Comparison of ENCODE assay signal across 24 cellular contexts in genomic region chr5:1998348-1998669, GRCh38.
"Had no signal": no experiment of that assay in that cellular context is flagged by ENCODE, and none has a peak within 500 bp of the region (broad histone marks: within the 10 kb centered on the region; RNA-seq: fewer than 3 reads in every experiment).

No MANE protein-coding gene starts in this region.

- H3K4me2 ChIP-seq: smooth muscle cell had no signal

- H3K9me3 ChIP-seq: pancreas, prostate gland had no signal

- H3K4me1 ChIP-seq: foreskin keratinocyte, heart left ventricle, pancreas, prostate gland, tibial nerve had no signal

- H3K27ac ChIP-seq: brain microvascular endothelial cell, foreskin keratinocyte, heart left ventricle, pancreas, prostate gland, tibial nerve had no signal

- DNase-seq: activated CD4-positive, alpha-beta memory T cell treated with anti-CD3 and anti-CD28 coated beads, Interleukin-2, amount 10 ng/mL, durations not matched to agents 7 days and 5 days; activated CD4-positive, alpha-beta T cell treated with anti-CD3 and anti-CD28 coated beads for 1 hour; activated CD4-positive, alpha-beta T cell treated with anti-CD3 and anti-CD28 coated beads, Interleukin-2, amount 10 ng/mL, durations not matched to agents 7 days and 5 days; activated CD8-positive, alpha-beta memory T cell treated with anti-CD3 and anti-CD28 coated beads, Interleukin-2, amount 50 U/mL, for 48 hours; activated gamma-delta T cell; activated naive CD4-positive, alpha-beta T cell treated with anti-CD3 and anti-CD28 coated beads, Interleukin-2, amount 10 ng/mL, durations not matched to agents 7 days and 5 days; activated T-cell treated with anti-CD3 and anti-CD28 coated beads, Interleukin-2, amount 50 U/mL, for 24 hours; amniotic stem cell; brain microvascular endothelial cell; endodermal cell; heart left ventricle; hypothalamus; immature natural killer cell; pancreas; stimulated activated CD4-positive, alpha-beta T cell treated with anti-CD3 and anti-CD28 coated beads, Interleukin-1b, Interleukin-23, amount 100 ng/mL, for 48 hours; stimulated activated naive B cell treated with anti-CD40 and anti-IgM and Interleukin-4, amounts not matched to agents 10 μg/mL and 1 μg/mL and 100 μg/mL, for 72 hours; T-helper 17 cell had no signal

- H3K27me3 Mint-ChIP-seq: activated CD4-positive, alpha-beta memory T cell treated with anti-CD3 and anti-CD28 coated beads, Interleukin-2, amount 10 ng/mL, durations not matched to agents 7 days and 5 days; activated CD4-positive, alpha-beta T cell treated with anti-CD3 and anti-CD28 coated beads, Interleukin-2, amount 10 ng/mL, durations not matched to agents 7 days and 5 days; dendritic cell treated with granulocyte-macrophage colony-stimulating factor and Interleukin-4, amounts not matched to agents 40 ng/mL and 50 ng/mL, for 4 days had no signal

- H3K4me3 ChIP-seq: heart left ventricle, pancreas, prostate gland, smooth muscle cell, tibial nerve had no signal

- H3K36me3 ChIP-seq: brain microvascular endothelial cell, heart left ventricle, pancreas, prostate gland, tibial nerve had no signal

- H3K36me3 Mint-ChIP-seq: activated naive CD4-positive, alpha-beta T cell treated with anti-CD3 and anti-CD28 coated beads, Interleukin-2, amount 10 ng/mL, durations not matched to agents 7 days and 5 days; stimulated activated naive B cell treated with anti-CD40 and anti-IgM and Interleukin-4, amounts not matched to agents 10 μg/mL and 1 μg/mL and 100 μg/mL, for 72 hours had no signal

- H3K27ac Mint-ChIP-seq: activated CD4-positive, alpha-beta memory T cell treated with anti-CD3 and anti-CD28 coated beads, Interleukin-2, amount 10 ng/mL, durations not matched to agents 7 days and 5 days; activated CD4-positive, alpha-beta T cell treated with anti-CD3 and anti-CD28 coated beads, Interleukin-2, amount 10 ng/mL, durations not matched to agents 7 days and 5 days; activated naive CD4-positive, alpha-beta T cell treated with anti-CD3 and anti-CD28 coated beads, Interleukin-2, amount 10 ng/mL, durations not matched to agents 7 days and 5 days; activated T-cell treated with anti-CD3 and anti-CD28 coated beads, Interleukin-2, amount 50 U/mL, for 24 hours; dendritic cell treated with granulocyte-macrophage colony-stimulating factor and Interleukin-4, amounts not matched to agents 40 ng/mL and 50 ng/mL, for 4 days; endodermal cell; immature natural killer cell; nephron; stimulated activated naive B cell treated with anti-CD40 and anti-IgM and Interleukin-4, amounts not matched to agents 10 μg/mL and 1 μg/mL and 100 μg/mL, for 72 hours; T-helper 17 cell had no signal

- H3K4me1 Mint-ChIP-seq: activated naive CD4-positive, alpha-beta T cell treated with anti-CD3 and anti-CD28 coated beads, Interleukin-2, amount 10 ng/mL, durations not matched to agents 7 days and 5 days; central memory CD8-positive, alpha-beta T cell; endodermal cell; immature natural killer cell; nephron; stimulated activated naive B cell treated with anti-CD40 and anti-IgM and Interleukin-4, amounts not matched to agents 10 μg/mL and 1 μg/mL and 100 μg/mL, for 72 hours; T-helper 17 cell had no signal

- H3K27me3 ChIP-seq: brain microvascular endothelial cell, heart left ventricle, pancreas, tibial nerve had no signal

- H3K4me3 Mint-ChIP-seq: activated CD4-positive, alpha-beta memory T cell treated with anti-CD3 and anti-CD28 coated beads, Interleukin-2, amount 10 ng/mL, durations not matched to agents 7 days and 5 days; activated CD4-positive, alpha-beta T cell treated with anti-CD3 and anti-CD28 coated beads, Interleukin-2, amount 10 ng/mL, durations not matched to agents 7 days and 5 days; activated naive CD4-positive, alpha-beta T cell treated with anti-CD3 and anti-CD28 coated beads, Interleukin-2, amount 10 ng/mL, durations not matched to agents 7 days and 5 days; activated T-cell treated with anti-CD3 and anti-CD28 coated beads, Interleukin-2, amount 50 U/mL, for 24 hours; central memory CD8-positive, alpha-beta T cell; dendritic cell treated with granulocyte-macrophage colony-stimulating factor and Interleukin-4, amounts not matched to agents 40 ng/mL and 50 ng/mL, for 4 days; endodermal cell; nephron; stimulated activated naive B cell treated with anti-CD40 and anti-IgM and Interleukin-4, amounts not matched to agents 10 μg/mL and 1 μg/mL and 100 μg/mL, for 72 hours; T-helper 17 cell had no signal
